ENCODE assay signal across 12 cellular contexts in genomic region chr2:151334082-151334815, GRCh38. TPM values are rescaled to one million over a fixed set of nuclear protein-coding genes. Genes with fewer than 3 reads are reported as not detected.
A peak's percentile ranks its signal among the peaks of the same experiment; 100 is the strongest.
DNase-seq lines count a peak whose midpoint lies in the region; ATAC-seq and TF ChIP-seq lines count a peak whose summit lies in the region.
"Had no signal": no experiment of that assay in that cellular context is flagged by ENCODE, and none has a peak within 500 bp of the region (broad histone marks: within the 10 kb centered on the region; RNA-seq: fewer than 3 reads in every experiment).

No MANE protein-coding gene starts in this region.

- peak; percentile 70 for DNase-seq in AG08396 (ENCODE audit: low spot score)
- peak; percentile 87 for DNase-seq in M059J (ENCODE audit: low read depth)
- no peak for DNase-seq in chondrocyte (ENCODE audit: low spot score)
- DNase-seq in lung microvascular endothelial cell (ENCODE audit: low read depth in 2 of 2) = peak; percentile 43 to 87
- no peak for DNase-seq in GM13976 (ENCODE audit: low spot score)
- DNase-seq in activated CD8-positive, alpha-beta memory T cell treated with anti-CD3 and anti-CD28 coated beads, Interleukin-2, amount 50 U/mL, for 48 hours = no peak
- DNase-seq: activated CD4-positive, CD25-positive, alpha-beta regulatory T cell treated with anti-CD3 and anti-CD28 coated beads, Interleukin-2, amount 50 U/mL, for 72 hours; activated naive CD8-positive, alpha-beta T cell treated with anti-CD3 and anti-CD28 coated beads, Interleukin-2, amount 10 ng/mL, durations not matched to agents 7 days and 5 days; CD4-positive, alpha-beta T cell; nephron progenitor cell had no signal

- peaks cover 14% of the 10 kb centered on the region for H3K4me1 Mint-ChIP-seq in chondrocyte (ENCODE audit: low read depth)

- peaks cover 3% of the 10 kb centered on the region for H3K36me3 Mint-ChIP-seq in chondrocyte (ENCODE audit: low read depth)
- H3K36me3 Mint-ChIP-seq: activated naive CD8-positive, alpha-beta T cell treated with anti-CD3 and anti-CD28 coated beads, Interleukin-2, amount 10 ng/mL, durations not matched to agents 7 days and 5 days had no signal

- peak overlapping the region; percentile 52 for H3K27ac Mint-ChIP-seq in chondrocyte (ENCODE audit: unreplicated experiment)
- H3K27ac Mint-ChIP-seq: activated naive CD8-positive, alpha-beta T cell treated with anti-CD3 and anti-CD28 coated beads, Interleukin-2, amount 10 ng/mL, durations not matched to agents 7 days and 5 days; CD4-positive, alpha-beta T cell; nephron progenitor cell had no signal

- H3K4me3 Mint-ChIP-seq in chondrocyte (ENCODE audit: unreplicated experiment) = no peak overlapping the region
- H3K4me3 Mint-ChIP-seq: activated naive CD8-positive, alpha-beta T cell treated with anti-CD3 and anti-CD28 coated beads, Interleukin-2, amount 10 ng/mL, durations not matched to agents 7 days and 5 days; CD4-positive, alpha-beta T cell; nephron progenitor cell had no signal

- H3K27me3 Mint-ChIP-seq in chondrocyte (ENCODE audit: low read depth) = no peaks in the 10 kb centered on the region
- H3K27me3 Mint-ChIP-seq: CD4-positive, alpha-beta T cell had no signal

- in situ Hi-C loops in GM13976 (cut with MboI; ENCODE audit: low sequenced_read_pairs, unreplicated experiment) = no loop called here

- peaks cover 13% of the 10 kb centered on the region for H3K9me3 Mint-ChIP-seq in chondrocyte (ENCODE audit: low read depth)
- H3K9me3 Mint-ChIP-seq: activated naive CD8-positive, alpha-beta T cell treated with anti-CD3 and anti-CD28 coated beads, Interleukin-2, amount 10 ng/mL, durations not matched to agents 7 days and 5 days; CD4-positive, alpha-beta T cell; nephron progenitor cell had no signal

- TF ChIP-seq CTCF in chondrocyte (IDR thresholded peaks at IDR 0.05) = no peak
- no peak for TF ChIP-seq CTCF in GM13976 (IDR thresholded peaks at IDR 0.05; ENCODE audit: borderline replicate concordance, control extremely low read depth, extremely low read depth, insufficient read depth, missing control alignments)

- ATAC-seq in GM19452 (IDR thresholded peaks at IDR 0.05; ENCODE audit: unreplicated experiment) (no peak), HG03460 (IDR thresholded peaks at IDR 0.05; ENCODE audit: unreplicated experiment) (no peak)

RNA-seq across cellular contexts. Expression of gene TNFAIP6, which starts 23.1 kb away (rescaled TPM):
- total RNA-seq in M059J (2014; rRNA removed; shearing (Covaris generic)) = not detected in 2 replicates
- total RNA-seq in chondrocyte (4.1 to 7.4 TPM (median 4.2 TPM) in 3 replicates), lung microvascular endothelial cell (under 0.01 and 0.22 TPM in 2 replicates)
- total RNA-seq: activated naive CD8-positive, alpha-beta T cell treated with anti-CD3 and anti-CD28 coated beads, Interleukin-2, amount 10 ng/mL, durations not matched to agents 7 days and 5 days; CD4-positive, alpha-beta T cell had no signal

RNA-seq across cellular contexts. Expression of gene NMI, which starts 44.8 kb away (rescaled TPM):
- total RNA-seq in M059J (2014; rRNA removed; shearing (Covaris generic)) = 39.4 and 42.4 TPM in 2 replicates
- 9.4 to 11.7 TPM (median 9.9 TPM) in 3 replicates for total RNA-seq in chondrocyte
- total RNA-seq in lung microvascular endothelial cell = 8.9 and 10.3 TPM in 2 replicates

Comparison
In these comparisons a context has a peak if more than half of its experiments do, and no peak if none do; other contexts are left out.
1. DNase-seq: peak in AG08396 (single experiment), M059J (single experiment) and lung microvascular endothelial cell (2 of 2); none in chondrocyte (single experiment), GM13976 (single experiment) and activated CD8-positive, alpha-beta memory T cell treated with anti-CD3 and anti-CD28 coated beads, Interleukin-2, amount 50 U/mL, for 48 hours (single experiment).